In the genomic region with DNA sequence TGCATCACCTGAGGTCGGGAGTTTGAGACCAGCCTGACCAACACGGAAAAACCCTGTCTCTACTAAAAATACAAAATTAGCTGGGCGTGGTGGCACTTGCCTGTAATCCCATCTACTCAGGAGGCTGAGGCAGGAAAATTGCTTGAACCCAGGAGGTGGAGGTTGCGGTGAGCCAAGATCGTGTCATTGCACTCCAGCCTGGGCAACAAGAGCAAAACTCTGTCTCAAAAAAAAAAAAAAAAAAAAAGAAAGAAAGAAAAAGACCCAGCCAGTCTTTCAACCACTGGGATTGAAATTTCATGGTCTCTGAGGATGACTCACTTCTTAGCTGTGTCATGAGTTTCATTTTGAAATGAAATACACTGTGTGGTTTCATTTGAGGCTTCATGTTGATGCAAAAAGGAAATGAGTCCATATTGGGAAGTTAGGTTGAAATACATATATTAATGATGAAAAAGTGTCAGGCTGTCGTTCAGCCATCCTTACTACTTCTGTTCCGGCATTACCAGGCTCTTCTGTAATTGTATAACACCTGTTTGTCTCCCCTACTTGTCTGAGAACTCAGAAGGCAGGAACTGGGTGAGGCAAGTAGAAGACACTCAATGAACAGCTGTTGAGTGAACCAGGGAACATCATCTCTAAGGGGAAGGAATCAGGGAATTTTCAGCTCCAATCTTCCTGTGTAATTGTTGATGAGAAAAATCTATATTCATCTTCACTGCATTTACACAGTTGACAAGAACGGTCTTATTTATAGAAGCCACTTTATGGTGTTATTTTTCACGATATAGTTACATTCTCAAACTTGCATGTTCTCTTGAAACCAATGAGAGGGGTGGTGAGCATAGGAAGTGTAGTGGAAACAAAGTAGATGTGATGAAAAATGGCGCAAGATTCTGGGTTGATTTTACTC, we compare ENCODE assay signal across 8 cellular contexts.
DNase-seq lines count a peak whose midpoint lies in the region; ATAC-seq and TF ChIP-seq lines count a peak whose summit lies in the region.

No MANE protein-coding gene starts in this region.

- H3K9me3 Mint-ChIP-seq in activated naive CD8-positive, alpha-beta T cell treated with anti-CD3 and anti-CD28 coated beads, Interleukin-2, amount 50 U/mL, for 24 hours: peaks cover 4% of the 10 kb centered on the region

- WGBS in suprapubic skin: 88% methylated on average over 10 of the region's 10 CpGs

- TF ChIP-seq POLR2A in suprapubic skin (IDR thresholded peaks at IDR 0.05): no peak

- H3K4me1 Mint-ChIP-seq in activated naive CD8-positive, alpha-beta T cell treated with anti-CD3 and anti-CD28 coated beads, Interleukin-2, amount 50 U/mL, for 24 hours: peaks cover 15% of the 10 kb centered on the region

- peak overlapping the region; percentile 90 for H3K27ac Mint-ChIP-seq in activated naive CD8-positive, alpha-beta T cell treated with anti-CD3 and anti-CD28 coated beads, Interleukin-2, amount 50 U/mL, for 24 hours

- DNase-seq in Right ventricle myocardium inferior (ENCODE audit: missing footprints): no peak
- DNase-seq in cardiac septum (ENCODE audit: low spot score): no peak
- peak; percentile 98 for DNase-seq in MV-4-11 (lab: John Stamatoyannopoulos, UW)
- DNase-seq in activated naive CD8-positive, alpha-beta T cell treated with anti-CD3 and anti-CD28 coated beads, Interleukin-2, amount 50 U/mL, for 24 hours: peak; percentile 21
- no peak for DNase-seq in mucosa of descending colon
- DNase-seq in iPS-NIHi7 (ENCODE audit: extremely low spot score): no peak
- no peak for DNase-seq in suprapubic skin (ENCODE audit: low spot score in 2 of 2)

- no peak overlapping the region for H3K27ac ChIP-seq in suprapubic skin

- H3K4me1 ChIP-seq in mucosa of descending colon (ENCODE audit: low read depth): no peaks in the 10 kb centered on the region
- peaks cover 18% of the 10 kb centered on the region for H3K4me1 ChIP-seq in suprapubic skin

- ATAC-seq in Right ventricle myocardium inferior (peak; percentile 74), HG02642 (IDR thresholded peaks at IDR 0.05; ENCODE audit: poor library complexity, unreplicated experiment) (peak; percentile 89), mucosa of descending colon (peak; percentile 73)
- ATAC-seq in activated naive CD8-positive, alpha-beta T cell treated with anti-CD3 and anti-CD28 coated beads, Interleukin-2, amount 50 U/mL, for 24 hours: peak; percentile 93

- intact Hi-C loops in Right ventricle myocardium inferior (cut with DNase I) (no loop called here), cardiac septum (cut with DNase I) (no loop called here), mucosa of descending colon (cut with DNase I, micrococcal nuclease) (no loop called here)

- peaks cover 2% of the 10 kb centered on the region for H3K27me3 Mint-ChIP-seq in activated naive CD8-positive, alpha-beta T cell treated with anti-CD3 and anti-CD28 coated beads, Interleukin-2, amount 50 U/mL, for 24 hours

- no peaks in the 10 kb centered on the region for H3K9me3 ChIP-seq in mucosa of descending colon
- no peaks in the 10 kb centered on the region for H3K9me3 ChIP-seq in suprapubic skin

- H3K4me3 Mint-ChIP-seq in activated naive CD8-positive, alpha-beta T cell treated with anti-CD3 and anti-CD28 coated beads, Interleukin-2, amount 50 U/mL, for 24 hours: peak overlapping the region; percentile 62

- H3K36me3 ChIP-seq in mucosa of descending colon (ENCODE audit: low read depth) (no peaks in the 10 kb centered on the region), suprapubic skin (no peaks in the 10 kb centered on the region)

- no peak overlapping the region for H3K4me3 ChIP-seq in mucosa of descending colon
- H3K4me3 ChIP-seq in suprapubic skin: no peak overlapping the region

- H3K36me3 Mint-ChIP-seq in activated naive CD8-positive, alpha-beta T cell treated with anti-CD3 and anti-CD28 coated beads, Interleukin-2, amount 50 U/mL, for 24 hours (ENCODE audit: low read depth): peaks cover 2% of the 10 kb centered on the region

- TF ChIP-seq EP300 in suprapubic skin (IDR thresholded peaks at IDR 0.05): no peak

- TF ChIP-seq CTCF in mucosa of descending colon (IDR thresholded peaks at IDR 0.05) (no peak), suprapubic skin (IDR thresholded peaks at IDR 0.05) (no peak)

- no peaks in the 10 kb centered on the region for H3K27me3 ChIP-seq in suprapubic skin

Comparison
In these comparisons a context has a peak if more than half of its experiments do, and no peak if none do; other contexts are left out.
1. DNase-seq: peak in MV-4-11 (single experiment) and activated naive CD8-positive, alpha-beta T cell treated with anti-CD3 and anti-CD28 coated beads, Interleukin-2, amount 50 U/mL, for 24 hours (single experiment); none in Right ventricle myocardium inferior (single experiment), cardiac septum (single experiment), mucosa of descending colon (0 of 3), iPS-NIHi7 (single experiment) and suprapubic skin (0 of 2).
2. Peak in every context shown above with its lines, with median percentiles within 50 percentile points of each other: ATAC-seq.